1 cellular context compared by ENCODE assay signal in the genomic region with DNA sequence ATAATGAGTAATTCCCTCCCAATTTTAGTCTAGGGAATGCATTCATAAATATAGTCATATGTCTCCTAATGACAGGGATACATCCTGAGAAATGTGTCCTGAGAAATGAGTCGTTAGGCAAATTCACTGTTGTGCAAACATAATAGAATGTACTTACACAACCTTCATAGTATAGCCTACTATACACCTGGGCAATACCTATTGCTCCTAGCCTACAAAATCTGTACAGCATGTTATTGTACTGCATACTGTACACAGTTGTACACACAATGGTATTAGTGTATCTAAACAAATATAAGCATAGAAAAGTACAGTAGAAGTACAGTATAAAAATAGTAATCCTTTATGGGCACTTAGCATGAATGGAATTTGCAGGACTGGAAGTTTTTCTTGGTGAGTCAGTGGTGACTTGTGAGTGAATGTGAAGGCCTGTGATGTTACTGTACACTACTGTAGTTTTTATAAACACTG.
A peak's percentile ranks its signal among the peaks of the same experiment; 100 is the strongest.
TF ChIP-seq lines count a peak whose summit lies in the region.

No MANE protein-coding gene starts in this region.

TF ChIP-seq in HCT116, 20 proteins besides CTCF, POLR2A, EP300 and RAD21 (continued from another document):
- TF ChIP-seq, protein P1, sequence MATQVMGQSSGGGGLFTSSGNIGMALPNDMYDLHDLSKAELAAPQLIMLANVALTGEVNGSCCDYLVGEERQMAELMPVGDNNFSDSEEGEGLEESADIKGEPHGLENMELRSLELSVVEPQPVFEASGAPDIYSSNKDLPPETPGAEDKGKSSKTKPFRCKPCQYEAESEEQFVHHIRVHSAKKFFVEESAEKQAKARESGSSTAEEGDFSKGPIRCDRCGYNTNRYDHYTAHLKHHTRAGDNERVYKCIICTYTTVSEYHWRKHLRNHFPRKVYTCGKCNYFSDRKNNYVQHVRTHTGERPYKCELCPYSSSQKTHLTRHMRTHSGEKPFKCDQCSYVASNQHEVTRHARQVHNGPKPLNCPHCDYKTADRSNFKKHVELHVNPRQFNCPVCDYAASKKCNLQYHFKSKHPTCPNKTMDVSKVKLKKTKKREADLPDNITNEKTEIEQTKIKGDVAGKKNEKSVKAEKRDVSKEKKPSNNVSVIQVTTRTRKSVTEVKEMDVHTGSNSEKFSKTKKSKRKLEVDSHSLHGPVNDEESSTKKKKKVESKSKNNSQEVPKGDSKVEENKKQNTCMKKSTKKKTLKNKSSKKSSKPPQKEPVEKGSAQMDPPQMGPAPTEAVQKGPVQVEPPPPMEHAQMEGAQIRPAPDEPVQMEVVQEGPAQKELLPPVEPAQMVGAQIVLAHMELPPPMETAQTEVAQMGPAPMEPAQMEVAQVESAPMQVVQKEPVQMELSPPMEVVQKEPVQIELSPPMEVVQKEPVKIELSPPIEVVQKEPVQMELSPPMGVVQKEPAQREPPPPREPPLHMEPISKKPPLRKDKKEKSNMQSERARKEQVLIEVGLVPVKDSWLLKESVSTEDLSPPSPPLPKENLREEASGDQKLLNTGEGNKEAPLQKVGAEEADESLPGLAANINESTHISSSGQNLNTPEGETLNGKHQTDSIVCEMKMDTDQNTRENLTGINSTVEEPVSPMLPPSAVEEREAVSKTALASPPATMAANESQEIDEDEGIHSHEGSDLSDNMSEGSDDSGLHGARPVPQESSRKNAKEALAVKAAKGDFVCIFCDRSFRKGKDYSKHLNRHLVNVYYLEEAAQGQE (IDR thresholded peaks at IDR 0.05; ENCODE audit: low read depth) = no peak
- peak; percentile 67 for TF ChIP-seq FOSL1 (IDR thresholded peaks at IDR 0.05; ENCODE audit: low read depth)
- TF ChIP-seq SP1 (IDR thresholded peaks at IDR 0.05; ENCODE audit: low read depth) = peak; percentile 36; the same call in 1 of the 2 replicates
- TF ChIP-seq CEBPB (IDR thresholded peaks at IDR 0.05; ENCODE audit: low read depth) = peak; percentile 58
- no peak for TF ChIP-seq EZH2 (IDR thresholded peaks at IDR 0.05)
TF ChIP-seq in HCT116: peak in this region for 5.
